In the genomic region with DNA sequence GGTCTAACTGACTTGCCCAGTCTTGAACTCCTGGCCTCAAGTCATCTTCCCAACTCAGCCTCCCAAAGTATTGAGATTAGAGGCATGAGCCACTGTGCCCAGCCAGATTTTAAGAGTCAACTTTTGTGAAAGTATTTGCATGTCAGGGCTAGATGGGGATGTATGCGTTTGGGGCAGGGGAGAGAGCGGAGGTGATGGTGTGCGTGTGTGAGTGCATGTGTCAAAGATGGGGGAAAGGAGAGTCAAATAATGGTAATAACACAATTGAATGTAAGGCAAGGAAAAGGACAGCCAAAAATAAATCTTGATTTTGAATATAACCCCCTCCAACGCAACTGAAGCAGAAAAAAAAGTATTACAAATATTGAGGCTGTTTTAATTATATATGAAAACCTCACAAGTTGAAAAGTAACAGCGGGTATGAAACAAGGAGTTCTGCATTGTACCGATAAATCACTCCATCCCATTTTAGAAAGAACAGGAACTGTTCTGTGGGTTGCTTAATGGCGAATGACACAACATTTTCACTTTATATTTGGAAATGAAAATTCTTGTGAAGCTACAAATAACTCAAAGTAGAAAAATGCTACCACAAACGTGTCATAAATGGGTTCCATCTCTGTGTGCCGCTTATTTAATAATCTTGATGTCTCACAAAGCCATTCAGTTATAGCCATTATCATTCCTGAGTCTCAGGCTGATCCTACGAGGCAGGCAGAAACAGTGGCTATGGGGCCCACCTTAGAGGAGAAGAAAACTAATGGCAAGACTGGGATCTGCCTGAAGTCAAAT, we compare ENCODE assay signal across 1 cellular context.
TF ChIP-seq lines count a peak whose summit lies in the region.

No MANE protein-coding gene starts in this region.

TF ChIP-seq in H1, 55 proteins besides CTCF, POLR2A, EP300 and RAD21:
- TF ChIP-seq, protein P1, sequence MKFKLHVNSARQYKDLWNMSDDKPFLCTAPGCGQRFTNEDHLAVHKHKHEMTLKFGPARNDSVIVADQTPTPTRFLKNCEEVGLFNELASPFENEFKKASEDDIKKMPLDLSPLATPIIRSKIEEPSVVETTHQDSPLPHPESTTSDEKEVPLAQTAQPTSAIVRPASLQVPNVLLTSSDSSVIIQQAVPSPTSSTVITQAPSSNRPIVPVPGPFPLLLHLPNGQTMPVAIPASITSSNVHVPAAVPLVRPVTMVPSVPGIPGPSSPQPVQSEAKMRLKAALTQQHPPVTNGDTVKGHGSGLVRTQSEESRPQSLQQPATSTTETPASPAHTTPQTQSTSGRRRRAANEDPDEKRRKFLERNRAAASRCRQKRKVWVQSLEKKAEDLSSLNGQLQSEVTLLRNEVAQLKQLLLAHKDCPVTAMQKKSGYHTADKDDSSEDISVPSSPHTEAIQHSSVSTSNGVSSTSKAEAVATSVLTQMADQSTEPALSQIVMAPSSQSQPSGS (IDR thresholded peaks at IDR 0.05; ENCODE audit: low read length), result no peak
- TF ChIP-seq BCL11A (IDR thresholded peaks at IDR 0.05; ENCODE audit: low read depth in 2 of 2, low read length in 2 of 2) (no peak), RFX5 (IDR thresholded peaks at IDR 0.05; ENCODE audit: borderline replicate concordance, low read depth, low read length) (no peak), EZH2 (IDR thresholded peaks at IDR 0.05; ENCODE audit: low read depth, low read length, severe bottlenecking) (no peak), SUZ12 (IDR thresholded peaks at IDR 0.05; ENCODE audit: low read length) (no peak)
- TF ChIP-seq, protein P2, sequence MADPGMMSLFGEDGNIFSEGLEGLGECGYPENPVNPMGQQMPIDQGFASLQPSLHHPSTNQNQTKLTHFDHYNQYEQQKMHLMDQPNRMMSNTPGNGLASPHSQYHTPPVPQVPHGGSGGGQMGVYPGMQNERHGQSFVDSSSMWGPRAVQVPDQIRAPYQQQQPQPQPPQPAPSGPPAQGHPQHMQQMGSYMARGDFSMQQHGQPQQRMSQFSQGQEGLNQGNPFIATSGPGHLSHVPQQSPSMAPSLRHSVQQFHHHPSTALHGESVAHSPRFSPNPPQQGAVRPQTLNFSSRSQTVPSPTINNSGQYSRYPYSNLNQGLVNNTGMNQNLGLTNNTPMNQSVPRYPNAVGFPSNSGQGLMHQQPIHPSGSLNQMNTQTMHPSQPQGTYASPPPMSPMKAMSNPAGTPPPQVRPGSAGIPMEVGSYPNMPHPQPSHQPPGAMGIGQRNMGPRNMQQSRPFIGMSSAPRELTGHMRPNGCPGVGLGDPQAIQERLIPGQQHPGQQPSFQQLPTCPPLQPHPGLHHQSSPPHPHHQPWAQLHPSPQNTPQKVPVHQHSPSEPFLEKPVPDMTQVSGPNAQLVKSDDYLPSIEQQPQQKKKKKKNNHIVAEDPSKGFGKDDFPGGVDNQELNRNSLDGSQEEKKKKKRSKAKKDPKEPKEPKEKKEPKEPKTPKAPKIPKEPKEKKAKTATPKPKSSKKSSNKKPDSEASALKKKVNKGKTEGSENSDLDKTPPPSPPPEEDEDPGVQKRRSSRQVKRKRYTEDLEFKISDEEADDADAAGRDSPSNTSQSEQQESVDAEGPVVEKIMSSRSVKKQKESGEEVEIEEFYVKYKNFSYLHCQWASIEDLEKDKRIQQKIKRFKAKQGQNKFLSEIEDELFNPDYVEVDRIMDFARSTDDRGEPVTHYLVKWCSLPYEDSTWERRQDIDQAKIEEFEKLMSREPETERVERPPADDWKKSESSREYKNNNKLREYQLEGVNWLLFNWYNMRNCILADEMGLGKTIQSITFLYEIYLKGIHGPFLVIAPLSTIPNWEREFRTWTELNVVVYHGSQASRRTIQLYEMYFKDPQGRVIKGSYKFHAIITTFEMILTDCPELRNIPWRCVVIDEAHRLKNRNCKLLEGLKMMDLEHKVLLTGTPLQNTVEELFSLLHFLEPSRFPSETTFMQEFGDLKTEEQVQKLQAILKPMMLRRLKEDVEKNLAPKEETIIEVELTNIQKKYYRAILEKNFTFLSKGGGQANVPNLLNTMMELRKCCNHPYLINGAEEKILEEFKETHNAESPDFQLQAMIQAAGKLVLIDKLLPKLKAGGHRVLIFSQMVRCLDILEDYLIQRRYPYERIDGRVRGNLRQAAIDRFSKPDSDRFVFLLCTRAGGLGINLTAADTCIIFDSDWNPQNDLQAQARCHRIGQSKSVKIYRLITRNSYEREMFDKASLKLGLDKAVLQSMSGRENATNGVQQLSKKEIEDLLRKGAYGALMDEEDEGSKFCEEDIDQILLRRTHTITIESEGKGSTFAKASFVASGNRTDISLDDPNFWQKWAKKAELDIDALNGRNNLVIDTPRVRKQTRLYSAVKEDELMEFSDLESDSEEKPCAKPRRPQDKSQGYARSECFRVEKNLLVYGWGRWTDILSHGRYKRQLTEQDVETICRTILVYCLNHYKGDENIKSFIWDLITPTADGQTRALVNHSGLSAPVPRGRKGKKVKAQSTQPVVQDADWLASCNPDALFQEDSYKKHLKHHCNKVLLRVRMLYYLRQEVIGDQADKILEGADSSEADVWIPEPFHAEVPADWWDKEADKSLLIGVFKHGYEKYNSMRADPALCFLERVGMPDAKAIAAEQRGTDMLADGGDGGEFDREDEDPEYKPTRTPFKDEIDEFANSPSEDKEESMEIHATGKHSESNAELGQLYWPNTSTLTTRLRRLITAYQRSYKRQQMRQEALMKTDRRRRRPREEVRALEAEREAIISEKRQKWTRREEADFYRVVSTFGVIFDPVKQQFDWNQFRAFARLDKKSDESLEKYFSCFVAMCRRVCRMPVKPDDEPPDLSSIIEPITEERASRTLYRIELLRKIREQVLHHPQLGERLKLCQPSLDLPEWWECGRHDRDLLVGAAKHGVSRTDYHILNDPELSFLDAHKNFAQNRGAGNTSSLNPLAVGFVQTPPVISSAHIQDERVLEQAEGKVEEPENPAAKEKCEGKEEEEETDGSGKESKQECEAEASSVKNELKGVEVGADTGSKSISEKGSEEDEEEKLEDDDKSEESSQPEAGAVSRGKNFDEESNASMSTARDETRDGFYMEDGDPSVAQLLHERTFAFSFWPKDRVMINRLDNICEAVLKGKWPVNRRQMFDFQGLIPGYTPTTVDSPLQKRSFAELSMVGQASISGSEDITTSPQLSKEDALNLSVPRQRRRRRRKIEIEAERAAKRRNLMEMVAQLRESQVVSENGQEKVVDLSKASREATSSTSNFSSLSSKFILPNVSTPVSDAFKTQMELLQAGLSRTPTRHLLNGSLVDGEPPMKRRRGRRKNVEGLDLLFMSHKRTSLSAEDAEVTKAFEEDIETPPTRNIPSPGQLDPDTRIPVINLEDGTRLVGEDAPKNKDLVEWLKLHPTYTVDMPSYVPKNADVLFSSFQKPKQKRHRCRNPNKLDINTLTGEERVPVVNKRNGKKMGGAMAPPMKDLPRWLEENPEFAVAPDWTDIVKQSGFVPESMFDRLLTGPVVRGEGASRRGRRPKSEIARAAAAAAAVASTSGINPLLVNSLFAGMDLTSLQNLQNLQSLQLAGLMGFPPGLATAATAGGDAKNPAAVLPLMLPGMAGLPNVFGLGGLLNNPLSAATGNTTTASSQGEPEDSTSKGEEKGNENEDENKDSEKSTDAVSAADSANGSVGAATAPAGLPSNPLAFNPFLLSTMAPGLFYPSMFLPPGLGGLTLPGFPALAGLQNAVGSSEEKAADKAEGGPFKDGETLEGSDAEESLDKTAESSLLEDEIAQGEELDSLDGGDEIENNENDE (IDR thresholded peaks at IDR 0.05; ENCODE audit: insufficient replicate concordance, low read length), result no peak
TF ChIP-seq in H1: peak in this region for 0.
